In the genomic region with DNA sequence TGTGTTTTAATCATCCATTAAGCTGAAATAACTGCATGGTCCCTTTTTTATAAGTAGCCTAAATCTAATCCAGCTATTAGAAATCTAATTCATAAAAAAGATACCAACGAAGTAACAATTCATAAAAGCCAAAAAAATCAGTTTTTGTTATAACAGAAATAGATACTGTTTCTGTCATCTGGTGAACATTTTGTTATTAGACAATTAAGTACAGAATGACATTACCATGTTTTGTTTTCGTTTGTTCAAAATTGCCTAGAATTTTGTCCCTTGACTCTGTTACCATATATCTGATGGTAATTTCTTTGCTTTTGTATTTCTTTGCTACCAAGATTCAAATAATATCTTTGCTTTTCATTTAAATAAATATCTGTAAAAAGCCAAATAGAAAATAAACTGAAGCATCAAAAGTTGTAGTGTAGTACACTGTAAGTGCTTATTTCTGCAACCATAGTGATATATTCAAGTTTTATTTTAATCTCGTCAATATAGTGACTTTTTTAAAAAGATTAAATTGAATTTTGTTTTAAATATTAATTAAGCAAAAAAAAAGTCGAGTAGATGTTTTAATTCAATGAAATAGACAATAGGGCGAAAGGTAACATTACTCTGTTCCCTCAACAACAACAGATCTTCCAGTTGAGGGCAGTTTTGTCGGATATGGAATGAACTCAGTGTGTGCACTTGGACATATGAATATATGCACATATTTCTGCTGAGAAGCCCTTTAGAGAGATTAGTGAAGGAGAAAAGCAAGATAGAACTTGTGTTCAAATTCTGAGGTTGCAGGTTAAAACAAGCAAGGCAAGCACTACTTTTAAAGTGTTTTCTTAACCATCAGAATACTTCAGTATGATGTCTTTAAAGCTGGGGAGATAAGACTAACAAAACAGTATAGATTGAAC, we compare ENCODE assay signal across 1 cellular context.
TF ChIP-seq lines count a peak whose summit lies in the region.

No MANE protein-coding gene starts in this region.

TF ChIP-seq in HepG2, 621 proteins besides CTCF, POLR2A, EP300 and RAD21:
- TF ChIP-seq TBX3 (IDR thresholded peaks at IDR 0.05; ENCODE audit: borderline replicate concordance): no peak
- no peak for TF ChIP-seq SMAD1 (CRISPR knock-in tag; IDR thresholded peaks at IDR 0.05; ENCODE audit: borderline replicate concordance, low read depth)
- no peak for TF ChIP-seq ZC3H13 (CRISPR knock-in tag; IDR thresholded peaks at IDR 0.05)
- TF ChIP-seq ZFP36L1 (CRISPR knock-in tag; IDR thresholded peaks at IDR 0.05): no peak
- no peak for TF ChIP-seq NAIF1 (CRISPR knock-in tag; IDR thresholded peaks at IDR 0.05; ENCODE audit: borderline replicate concordance)
- TF ChIP-seq, protein P1, sequence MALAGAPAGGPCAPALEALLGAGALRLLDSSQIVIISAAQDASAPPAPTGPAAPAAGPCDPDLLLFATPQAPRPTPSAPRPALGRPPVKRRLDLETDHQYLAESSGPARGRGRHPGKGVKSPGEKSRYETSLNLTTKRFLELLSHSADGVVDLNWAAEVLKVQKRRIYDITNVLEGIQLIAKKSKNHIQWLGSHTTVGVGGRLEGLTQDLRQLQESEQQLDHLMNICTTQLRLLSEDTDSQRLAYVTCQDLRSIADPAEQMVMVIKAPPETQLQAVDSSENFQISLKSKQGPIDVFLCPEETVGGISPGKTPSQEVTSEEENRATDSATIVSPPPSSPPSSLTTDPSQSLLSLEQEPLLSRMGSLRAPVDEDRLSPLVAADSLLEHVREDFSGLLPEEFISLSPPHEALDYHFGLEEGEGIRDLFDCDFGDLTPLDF (CRISPR knock-in tag; IDR thresholded peaks at IDR 0.05): no peak
- TF ChIP-seq ZZZ3 (CRISPR knock-in tag; IDR thresholded peaks at IDR 0.05; ENCODE audit: borderline replicate concordance): no peak
- no peak for TF ChIP-seq HOXD1 (CRISPR knock-in tag; IDR thresholded peaks at IDR 0.05)
- no peak for TF ChIP-seq PRMT3 (CRISPR knock-in tag; IDR thresholded peaks at IDR 0.05; ENCODE audit: borderline replicate concordance, low read depth)
- TF ChIP-seq ATAD3A (CRISPR knock-in tag; IDR thresholded peaks at IDR 0.05): no peak
- TF ChIP-seq KDM6A (CRISPR knock-in tag; IDR thresholded peaks at IDR 0.05; ENCODE audit: low read depth): no peak
- TF ChIP-seq THAP11 (CRISPR knock-in tag; IDR thresholded peaks at IDR 0.05): no peak
- no peak for TF ChIP-seq YY1 (IDR thresholded peaks at IDR 0.05; ENCODE audit: insufficient read depth, insufficient replicate concordance, low read depth, low read length)
- no peak for TF ChIP-seq SP140L (CRISPR knock-in tag; IDR thresholded peaks at IDR 0.05; ENCODE audit: borderline replicate concordance)
- no peak for TF ChIP-seq ZNF407 (CRISPR knock-in tag; IDR thresholded peaks at IDR 0.05; ENCODE audit: not compliant biosample characterization)
- TF ChIP-seq DPF2 (CRISPR knock-in tag; IDR thresholded peaks at IDR 0.05; ENCODE audit: borderline replicate concordance, low read depth): no peak
- TF ChIP-seq, protein P2, sequence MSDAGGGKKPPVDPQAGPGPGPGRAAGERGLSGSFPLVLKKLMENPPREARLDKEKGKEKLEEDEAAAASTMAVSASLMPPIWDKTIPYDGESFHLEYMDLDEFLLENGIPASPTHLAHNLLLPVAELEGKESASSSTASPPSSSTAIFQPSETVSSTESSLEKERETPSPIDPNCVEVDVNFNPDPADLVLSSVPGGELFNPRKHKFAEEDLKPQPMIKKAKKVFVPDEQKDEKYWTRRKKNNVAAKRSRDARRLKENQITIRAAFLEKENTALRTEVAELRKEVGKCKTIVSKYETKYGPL (CRISPR knock-in tag; IDR thresholded peaks at IDR 0.05): no peak
- TF ChIP-seq ZNF761 (CRISPR knock-in tag; conservative IDR thresholded peaks at IDR 0.05): no peak
- TF ChIP-seq KMT2B (CRISPR knock-in tag; IDR thresholded peaks at IDR 0.05): no peak
- TF ChIP-seq ZNF788 (CRISPR knock-in tag; IDR thresholded peaks at IDR 0.05; ENCODE audit: borderline replicate concordance): no peak
